ENCODE assay signal across 14 cellular contexts in the genomic region with DNA sequence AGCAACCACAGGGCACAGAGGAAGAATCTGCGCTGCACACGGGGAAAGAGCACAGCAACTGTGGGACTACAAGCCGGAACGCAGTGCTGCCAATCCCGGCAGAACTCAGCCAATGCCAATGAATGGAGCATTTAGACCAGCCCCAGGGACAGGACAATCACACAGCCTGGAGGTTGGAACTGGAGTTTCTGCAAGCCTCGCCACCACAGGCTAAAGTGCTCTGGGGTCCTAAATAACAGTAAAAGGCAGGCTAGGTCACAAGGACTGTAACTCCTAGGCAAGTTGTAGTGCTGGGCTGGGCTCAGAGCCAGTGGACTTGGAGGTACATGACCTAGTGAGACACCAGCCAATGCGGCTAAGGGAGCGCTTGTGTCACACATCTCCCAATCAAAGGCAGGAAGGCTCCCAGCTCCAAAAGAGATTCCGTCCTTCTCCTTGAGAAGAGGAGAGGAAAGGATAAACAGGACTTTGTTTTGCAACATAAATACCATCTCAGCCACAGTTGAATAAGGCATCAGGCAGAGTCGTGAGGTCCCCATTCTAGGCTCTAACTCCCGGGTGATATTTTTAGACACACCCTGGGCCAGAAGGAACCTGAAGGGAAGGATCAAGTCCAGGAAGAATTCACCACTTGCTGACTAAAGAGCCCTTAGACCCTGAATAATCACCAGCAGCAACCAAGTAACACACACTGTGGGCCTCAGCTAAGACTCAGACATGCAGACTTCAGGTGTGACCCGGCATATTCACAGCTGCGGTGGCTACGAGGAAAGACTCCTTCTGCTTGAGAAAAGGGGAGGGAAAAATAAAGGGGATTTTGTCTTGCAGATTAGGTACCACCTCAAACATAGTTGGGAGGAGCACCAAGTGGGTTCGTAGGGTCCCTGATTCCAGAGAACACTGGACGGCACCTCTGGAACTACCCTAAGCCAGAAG.
A peak's percentile ranks its signal among the peaks of the same experiment; 100 is the strongest.
DNase-seq lines count a peak whose midpoint lies in the region; ATAC-seq, FAIRE-seq and TF ChIP-seq lines count a peak whose summit lies in the region.
"Had no signal": no experiment of that assay in that cellular context is flagged by ENCODE, and none has a peak within 500 bp of the region (broad histone marks: within the 10 kb centered on the region; RNA-seq: fewer than 3 reads in every experiment).

No MANE protein-coding gene starts in this region.

- peak overlapping the region; percentile 85 for H3K27ac Mint-ChIP-seq in central memory CD8-positive, alpha-beta T cell (ENCODE audit: low read depth)
- H3K27ac Mint-ChIP-seq in T-helper 2 cell treated with Interferon-gamma antibody and Interleukin-4, amounts not matched to agents 5 μg/mL and 100 μg/mL, for 36 hours = no peak overlapping the region
- H3K27ac Mint-ChIP-seq: activated naive CD4-positive, alpha-beta T cell treated with anti-CD3 and anti-CD28 coated beads for 36 hours had no signal

- no peak for DNase-seq in H54 (ENCODE audit: insufficient read length, low spot score)
- DNase-seq in central memory CD8-positive, alpha-beta T cell (ENCODE audit: low spot score in 2 of 2) = no peak
- DNase-seq in left ventricle myocardium superior = peak; percentile 81
- DNase-seq in pons (ENCODE audit: low spot score) = peak; percentile 81
- DNase-seq in T-helper 2 cell treated with Interferon-gamma antibody and Interleukin-4, amounts not matched to agents 5 μg/mL and 100 μg/mL, for 36 hours (ENCODE audit: low spot score) = no peak
- DNase-seq in mucosa of descending colon = no peak
- DNase-seq in RPMI8226 = no peak
- DNase-seq: activated CD4-positive, alpha-beta T cell treated with anti-CD3 and anti-CD28 coated beads, Interleukin-2, amount 50 U/mL, for 4 hours; activated naive CD4-positive, alpha-beta T cell treated with anti-CD3 and anti-CD28 coated beads for 36 hours; AML-193; effector CD8-positive, alpha-beta T cell; naive B cell; T-helper 2 cell had no signal

- peak; percentile 62 for FAIRE-seq in H54 (lab: Jason Lieb, UNC)

- H3K9me3 ChIP-seq in mucosa of descending colon = no peaks in the 10 kb centered on the region

- intact Hi-C loops in left ventricle myocardium superior (cut with micrococcal nuclease) (no loop called here), mucosa of descending colon (cut with DNase I, micrococcal nuclease) (no loop called here)

- no peaks in the 10 kb centered on the region for H3K36me3 ChIP-seq in mucosa of descending colon (ENCODE audit: low read depth)

- H3K9me3 Mint-ChIP-seq in central memory CD8-positive, alpha-beta T cell = no peaks in the 10 kb centered on the region
- H3K9me3 Mint-ChIP-seq in T-helper 2 cell treated with Interferon-gamma antibody and Interleukin-4, amounts not matched to agents 5 μg/mL and 100 μg/mL, for 36 hours = peaks cover 5% of the 10 kb centered on the region

- no peak overlapping the region for H3K4me3 ChIP-seq in mucosa of descending colon

- H3K4me3 Mint-ChIP-seq in central memory CD8-positive, alpha-beta T cell = no peak overlapping the region
- no peak overlapping the region for H3K4me3 Mint-ChIP-seq in T-helper 2 cell treated with Interferon-gamma antibody and Interleukin-4, amounts not matched to agents 5 μg/mL and 100 μg/mL, for 36 hours
- H3K4me3 Mint-ChIP-seq: activated naive CD4-positive, alpha-beta T cell treated with anti-CD3 and anti-CD28 coated beads for 36 hours; naive B cell had no signal

- peaks cover 3% of the 10 kb centered on the region for H3K36me3 Mint-ChIP-seq in central memory CD8-positive, alpha-beta T cell (ENCODE audit: insufficient read depth)
- H3K36me3 Mint-ChIP-seq in T-helper 2 cell treated with Interferon-gamma antibody and Interleukin-4, amounts not matched to agents 5 μg/mL and 100 μg/mL, for 36 hours (ENCODE audit: low read depth) = peaks cover 29% of the 10 kb centered on the region

- H3K4me1 Mint-ChIP-seq in central memory CD8-positive, alpha-beta T cell = peaks cover 57% of the 10 kb centered on the region
- peaks cover 3% of the 10 kb centered on the region for H3K4me1 Mint-ChIP-seq in T-helper 2 cell treated with Interferon-gamma antibody and Interleukin-4, amounts not matched to agents 5 μg/mL and 100 μg/mL, for 36 hours (ENCODE audit: low read depth)

- no peaks in the 10 kb centered on the region for H3K27me3 Mint-ChIP-seq in central memory CD8-positive, alpha-beta T cell
- H3K27me3 Mint-ChIP-seq in T-helper 2 cell treated with Interferon-gamma antibody and Interleukin-4, amounts not matched to agents 5 μg/mL and 100 μg/mL, for 36 hours (ENCODE audit: low read depth) = no peaks in the 10 kb centered on the region
- H3K27me3 Mint-ChIP-seq: naive B cell had no signal

- no peaks in the 10 kb centered on the region for H3K4me1 ChIP-seq in mucosa of descending colon (ENCODE audit: low read depth)

- no peak for TF ChIP-seq CTCF in mucosa of descending colon (IDR thresholded peaks at IDR 0.05)

- no peak for TF ChIP-seq POLR2A in H54 (IDR thresholded peaks at IDR 0.05; ENCODE audit: low read depth, low read length)

- no peak for ATAC-seq in central memory CD8-positive, alpha-beta T cell (replicated peaks; ENCODE audit: extremely low read depth, poor library complexity, severe bottlenecking)
- peak; percentile 93 for ATAC-seq in left ventricle myocardium superior
- no peak for ATAC-seq in mucosa of descending colon
- ATAC-seq in GM18861 (IDR thresholded peaks at IDR 0.05; ENCODE audit: unreplicated experiment) = no peak

Comparison
In these comparisons a context has a peak if more than half of its experiments do, and no peak if none do; other contexts are left out.
1. DNase-seq: peak in left ventricle myocardium superior (single experiment) and pons (single experiment); none in H54 (single experiment), central memory CD8-positive, alpha-beta T cell (0 of 2), T-helper 2 cell treated with Interferon-gamma antibody and Interleukin-4, amounts not matched to agents 5 μg/mL and 100 μg/mL, for 36 hours (single experiment), mucosa of descending colon (0 of 3) and RPMI8226 (single experiment).